ENCODE assay signal across 8 cellular contexts in genomic region chr9:20980713-20981481, GRCh38. TPM values are rescaled to one million over a fixed set of nuclear protein-coding genes. Genes with fewer than 3 reads are reported as not detected.
DNase-seq lines count a peak whose midpoint lies in the region; ATAC-seq and TF ChIP-seq lines count a peak whose summit lies in the region.

No MANE protein-coding gene starts in this region.

- H3K4ac ChIP-seq in neuronal stem cell (ENCODE audit: low read length) (no peak overlapping the region), trophoblast cell (ENCODE audit: low read depth, low read length) (no peak overlapping the region)

- H3K36me3 Mint-ChIP-seq in stimulated activated effector memory CD8-positive, alpha-beta T cell treated with anti-CD3 and anti-CD28 coated beads, Interleukin-12 subunit alpha, Interleukin-12 subunit beta, amount 100 ng/mL, for 72 hours, result peaks cover 22% of the 10 kb centered on the region

- H3K4me1 ChIP-seq in neuronal stem cell (ENCODE audit: control insufficient read depth in 2 of 2, insufficient read depth in 1 of 2, low read depth in 1 of 2, low read length in 2 of 2) (peaks cover 0 to 1% of the 10 kb centered on the region in 2 donors), trophoblast cell (ENCODE audit: control insufficient read depth in 1 of 2, insufficient read depth in 2 of 2, low read length in 2 of 2) (no peaks in the 10 kb centered on the region)

- H3K36me3 ChIP-seq in kidney epithelial cell (ENCODE audit: control insufficient read depth, insufficient read depth, low read length), result no peaks in the 10 kb centered on the region
- peaks cover 8 to 58% of the 10 kb centered on the region in 2 donors for H3K36me3 ChIP-seq in neuronal stem cell (replicated peaks in 1 of 2; ENCODE audit: control insufficient read depth in 2 of 2, insufficient read depth in 2 of 2, low read length in 2 of 2)
- H3K36me3 ChIP-seq in trophoblast cell (ENCODE audit: control insufficient read depth in 1 of 2, insufficient read depth in 2 of 2, low read length in 2 of 2), result peaks cover 2% of the 10 kb centered on the region in 2 experiments

- H3K27me3 ChIP-seq in kidney epithelial cell (ENCODE audit: control insufficient read depth, insufficient read depth, low read length) (no peaks in the 10 kb centered on the region), neuronal stem cell (ENCODE audit: control insufficient read depth in 3 of 3, insufficient read depth in 3 of 3, low read depth in 1 of 3, low read length in 3 of 3) (no peaks in the 10 kb centered on the region), trophoblast cell (ENCODE audit: insufficient read depth, low read length) (no peaks in the 10 kb centered on the region)

- CTCF ChIA-PET in RWPE1 (lab: Yijun Ruan, JAX), result interaction anchor here (0.7 kb wide), 2 partner anchors 46 to 131 kb away, joined by 3 to 4 read pairs; no protein-coding TSS in a partner anchor

- H2AFZ ChIP-seq in neuronal stem cell (ENCODE audit: low read length) (no peak overlapping the region), trophoblast cell (ENCODE audit: insufficient read depth, low read length, poor library complexity) (no peak overlapping the region)

- H3K4me1 Mint-ChIP-seq in stimulated activated effector memory CD8-positive, alpha-beta T cell treated with anti-CD3 and anti-CD28 coated beads, Interleukin-12 subunit alpha, Interleukin-12 subunit beta, amount 100 ng/mL, for 72 hours, result no peaks in the 10 kb centered on the region

- no peak overlapping the region for H4K12ac ChIP-seq in trophoblast cell (ENCODE audit: low read depth, low read length)

- DNase-seq in GM10266 (ENCODE audit: extremely low spot score) (peak; percentile 28), RWPE1 (ENCODE audit: low spot score) (no peak), kidney epithelial cell (ENCODE audit: low read depth) (peak; percentile 64), neuronal stem cell (ENCODE audit: low spot score) (no peak), trophoblast cell (no peak)
- DNase-seq in stimulated activated effector memory CD8-positive, alpha-beta T cell treated with anti-CD3 and anti-CD28 coated beads, Interleukin-12 subunit alpha, Interleukin-12 subunit beta, amount 100 ng/mL, for 72 hours (ENCODE audit: low spot score in 2 of 2), result no peak

- H4K91ac ChIP-seq in neuronal stem cell (ENCODE audit: low read depth, low read length, poor library complexity), result no peak overlapping the region
- no peak overlapping the region for H4K91ac ChIP-seq in trophoblast cell (ENCODE audit: low read depth, low read length)

- H3K9me3 Mint-ChIP-seq in stimulated activated effector memory CD8-positive, alpha-beta T cell treated with anti-CD3 and anti-CD28 coated beads, Interleukin-12 subunit alpha, Interleukin-12 subunit beta, amount 100 ng/mL, for 72 hours, result no peaks in the 10 kb centered on the region

- H3K18ac ChIP-seq in neuronal stem cell (ENCODE audit: low read length) (no peak overlapping the region), trophoblast cell (ENCODE audit: low read length) (no peak overlapping the region)

- no peak overlapping the region for H3K27ac Mint-ChIP-seq in stimulated activated effector memory CD8-positive, alpha-beta T cell treated with anti-CD3 and anti-CD28 coated beads, Interleukin-12 subunit alpha, Interleukin-12 subunit beta, amount 100 ng/mL, for 72 hours

- no peaks in the 10 kb centered on the region for H3K79me2 ChIP-seq in trophoblast cell (ENCODE audit: control insufficient read depth, insufficient read depth, low read length, poor library complexity)

- H3K23ac ChIP-seq in neuronal stem cell (ENCODE audit: low read depth, low read length, poor library complexity), result no peak overlapping the region
- H3K23ac ChIP-seq in trophoblast cell (ENCODE audit: low read length), result no peak overlapping the region

- H4K8ac ChIP-seq in neuronal stem cell (ENCODE audit: low read depth, low read length), result no peak overlapping the region
- no peak overlapping the region for H4K8ac ChIP-seq in trophoblast cell (ENCODE audit: low read depth, low read length)

- POLR2A ChIA-PET in RWPE1 (lab: Yijun Ruan, JAX; ENCODE audit: low non-redundant PET), result no interaction called here

- H3K4me3 Mint-ChIP-seq in stimulated activated effector memory CD8-positive, alpha-beta T cell treated with anti-CD3 and anti-CD28 coated beads, Interleukin-12 subunit alpha, Interleukin-12 subunit beta, amount 100 ng/mL, for 72 hours, result no peak overlapping the region

- H3K4me3 ChIP-seq in kidney epithelial cell (ENCODE audit: low read depth, low read length) (no peak overlapping the region), neuronal stem cell (ENCODE audit: low read length in 2 of 2) (no peak overlapping the region), trophoblast cell (ENCODE audit: low read depth, low read length) (no peak overlapping the region)

- H2BK120ac ChIP-seq in neuronal stem cell (ENCODE audit: low read depth, low read length) (no peak overlapping the region), trophoblast cell (ENCODE audit: insufficient read depth, low read length, poor library complexity) (no peak overlapping the region)

- H3K4me2 ChIP-seq in neuronal stem cell (ENCODE audit: insufficient read depth, low read length, poor library complexity, severe bottlenecking) (no peak overlapping the region), trophoblast cell (ENCODE audit: low read length) (no peak overlapping the region)

- H3K9ac ChIP-seq in neuronal stem cell (ENCODE audit: low read depth, low read length, poor library complexity) (no peak overlapping the region), trophoblast cell (ENCODE audit: low read length) (no peak overlapping the region)

- H2BK12ac ChIP-seq in neuronal stem cell (ENCODE audit: low read length) (no peak overlapping the region), trophoblast cell (ENCODE audit: low read length) (no peak overlapping the region)

- H2AK5ac ChIP-seq in neuronal stem cell (ENCODE audit: low read depth, low read length) (no peak overlapping the region), trophoblast cell (ENCODE audit: low read length) (no peak overlapping the region)

- H3K9me3 ChIP-seq in neuronal stem cell (replicated peaks in 1 of 2; ENCODE audit: control insufficient read depth in 2 of 2, insufficient read depth in 1 of 2, low read depth in 1 of 2, low read length in 2 of 2) (peaks cover 0 to 2% of the 10 kb centered on the region in 2 donors), trophoblast cell (ENCODE audit: insufficient read depth, low read depth, low read length) (no peaks in the 10 kb centered on the region)

- H3K79me1 ChIP-seq in neuronal stem cell (ENCODE audit: low read depth, low read length) (no peaks in the 10 kb centered on the region), trophoblast cell (ENCODE audit: low read length) (no peaks in the 10 kb centered on the region)

- no peak overlapping the region for H2BK15ac ChIP-seq in neuronal stem cell (ENCODE audit: low read length)

- no peak overlapping the region for H3K14ac ChIP-seq in neuronal stem cell (ENCODE audit: low read length)
- H3K14ac ChIP-seq in trophoblast cell (ENCODE audit: low read length), result no peak overlapping the region

- H2BK5ac ChIP-seq in neuronal stem cell (ENCODE audit: low read length) (no peak overlapping the region), trophoblast cell (ENCODE audit: low read depth, low read length, poor library complexity) (no peak overlapping the region)

- H3K27ac ChIP-seq in RWPE1, result peak overlapping the region; percentile 54
- no peak overlapping the region for H3K27ac ChIP-seq in neuronal stem cell (replicated peaks; ENCODE audit: low read length)
- no peak overlapping the region for H3K27ac ChIP-seq in trophoblast cell (ENCODE audit: low read depth, low read length)

- peak; percentile 70 for ATAC-seq in HG02642 (IDR thresholded peaks at IDR 0.05; ENCODE audit: poor library complexity, unreplicated experiment)
- ATAC-seq in stimulated activated effector memory CD8-positive, alpha-beta T cell treated with anti-CD3 and anti-CD28 coated beads, Interleukin-12 subunit alpha, Interleukin-12 subunit beta, amount 100 ng/mL, for 72 hours, result no peak
- ATAC-seq in esophagus mucosa, result no peak

- no CpG with 5 or more reads among the region's 3 CpGs for WGBS in neuronal stem cell (ENCODE audit: extremely low coverage in 2 of 2, insufficient read length in 2 of 2, insufficient replicate concordance in 1 of 2), 2 donors
- WGBS in trophoblast cell (ENCODE audit: extremely low coverage, insufficient coverage, insufficient read length), result no CpG with 5 or more reads among the region's 3 CpGs

- TF ChIP-seq CTCF in GM10266 (IDR thresholded peaks at IDR 0.05; ENCODE audit: control insufficient read depth, insufficient read depth, low read depth, missing control alignments), result no peak
- TF ChIP-seq CTCF in RWPE1 (conservative IDR thresholded peaks at IDR 0.05; ENCODE audit: low read depth), result no peak
- no peak for TF ChIP-seq CTCF in kidney epithelial cell (IDR thresholded peaks at IDR 0.05; ENCODE audit: insufficient read depth, low read length, poor library complexity, severe bottlenecking)

RNA-seq across cellular contexts. Expression of gene HACD4, which starts 50.5 kb away (rescaled TPM):
- total RNA-seq in kidney epithelial cell, result 0.46 and 0.62 TPM in 2 replicates
- 1.5 TPM for polyA plus RNA-seq in neuronal stem cell (2013, experiment 1 of 2)
- 1.6 TPM for polyA plus RNA-seq in neuronal stem cell (2013, experiment 2 of 2)
- 1.6 TPM for total RNA-seq in esophagus mucosa
- polyA plus RNA-seq in trophoblast cell (2013), result 2.1 and 2.2 TPM in 2 replicates

Comparison
In these comparisons a context has a peak if more than half of its experiments do, and no peak if none do; other contexts are left out.
1. DNase-seq: peak in GM10266 (single experiment) and kidney epithelial cell (single experiment); none in RWPE1 (single experiment), neuronal stem cell (single experiment), stimulated activated effector memory CD8-positive, alpha-beta T cell treated with anti-CD3 and anti-CD28 coated beads, Interleukin-12 subunit alpha, Interleukin-12 subunit beta, amount 100 ng/mL, for 72 hours (0 of 2) and trophoblast cell (0 of 2).